ENCODE assay signal across 1 cellular context in the genomic region with DNA sequence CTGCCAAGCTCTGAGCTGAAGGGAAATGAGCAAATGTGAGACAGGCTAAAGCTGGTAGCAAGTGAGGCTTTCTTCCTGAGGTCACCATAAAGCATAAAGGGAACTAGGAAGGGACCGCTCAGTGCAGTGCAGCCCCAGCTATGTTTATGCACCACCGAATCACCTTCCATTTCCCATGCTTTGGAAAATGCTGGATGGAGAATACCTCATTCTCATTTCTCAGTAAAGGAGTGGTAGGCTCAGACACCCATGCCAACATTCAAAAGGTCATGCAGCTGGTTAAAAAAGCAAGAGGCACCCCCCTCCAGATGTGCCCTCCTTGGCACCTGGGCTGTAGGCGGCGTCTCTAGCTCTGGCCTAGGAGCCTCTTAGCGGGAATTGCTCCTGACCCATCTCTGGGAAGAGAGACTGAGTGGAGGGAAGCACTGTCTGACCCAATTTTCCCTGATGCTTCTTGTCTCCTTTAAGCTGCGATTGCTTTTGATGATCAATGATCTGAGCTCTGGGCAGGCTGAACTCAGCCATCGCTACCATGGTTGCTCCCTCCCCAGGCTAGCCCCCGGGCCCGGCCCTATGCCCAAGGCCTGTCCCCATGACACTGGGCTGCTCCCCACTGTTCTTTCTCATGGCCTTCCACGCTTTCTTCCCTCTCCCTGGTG.
TF ChIP-seq lines count a peak whose summit lies in the region.

No MANE protein-coding gene starts in this region.

TF ChIP-seq in GM23338, 12 proteins besides CTCF, POLR2A, EP300 and RAD21 (continued from another document):
- TF ChIP-seq, protein P1, sequence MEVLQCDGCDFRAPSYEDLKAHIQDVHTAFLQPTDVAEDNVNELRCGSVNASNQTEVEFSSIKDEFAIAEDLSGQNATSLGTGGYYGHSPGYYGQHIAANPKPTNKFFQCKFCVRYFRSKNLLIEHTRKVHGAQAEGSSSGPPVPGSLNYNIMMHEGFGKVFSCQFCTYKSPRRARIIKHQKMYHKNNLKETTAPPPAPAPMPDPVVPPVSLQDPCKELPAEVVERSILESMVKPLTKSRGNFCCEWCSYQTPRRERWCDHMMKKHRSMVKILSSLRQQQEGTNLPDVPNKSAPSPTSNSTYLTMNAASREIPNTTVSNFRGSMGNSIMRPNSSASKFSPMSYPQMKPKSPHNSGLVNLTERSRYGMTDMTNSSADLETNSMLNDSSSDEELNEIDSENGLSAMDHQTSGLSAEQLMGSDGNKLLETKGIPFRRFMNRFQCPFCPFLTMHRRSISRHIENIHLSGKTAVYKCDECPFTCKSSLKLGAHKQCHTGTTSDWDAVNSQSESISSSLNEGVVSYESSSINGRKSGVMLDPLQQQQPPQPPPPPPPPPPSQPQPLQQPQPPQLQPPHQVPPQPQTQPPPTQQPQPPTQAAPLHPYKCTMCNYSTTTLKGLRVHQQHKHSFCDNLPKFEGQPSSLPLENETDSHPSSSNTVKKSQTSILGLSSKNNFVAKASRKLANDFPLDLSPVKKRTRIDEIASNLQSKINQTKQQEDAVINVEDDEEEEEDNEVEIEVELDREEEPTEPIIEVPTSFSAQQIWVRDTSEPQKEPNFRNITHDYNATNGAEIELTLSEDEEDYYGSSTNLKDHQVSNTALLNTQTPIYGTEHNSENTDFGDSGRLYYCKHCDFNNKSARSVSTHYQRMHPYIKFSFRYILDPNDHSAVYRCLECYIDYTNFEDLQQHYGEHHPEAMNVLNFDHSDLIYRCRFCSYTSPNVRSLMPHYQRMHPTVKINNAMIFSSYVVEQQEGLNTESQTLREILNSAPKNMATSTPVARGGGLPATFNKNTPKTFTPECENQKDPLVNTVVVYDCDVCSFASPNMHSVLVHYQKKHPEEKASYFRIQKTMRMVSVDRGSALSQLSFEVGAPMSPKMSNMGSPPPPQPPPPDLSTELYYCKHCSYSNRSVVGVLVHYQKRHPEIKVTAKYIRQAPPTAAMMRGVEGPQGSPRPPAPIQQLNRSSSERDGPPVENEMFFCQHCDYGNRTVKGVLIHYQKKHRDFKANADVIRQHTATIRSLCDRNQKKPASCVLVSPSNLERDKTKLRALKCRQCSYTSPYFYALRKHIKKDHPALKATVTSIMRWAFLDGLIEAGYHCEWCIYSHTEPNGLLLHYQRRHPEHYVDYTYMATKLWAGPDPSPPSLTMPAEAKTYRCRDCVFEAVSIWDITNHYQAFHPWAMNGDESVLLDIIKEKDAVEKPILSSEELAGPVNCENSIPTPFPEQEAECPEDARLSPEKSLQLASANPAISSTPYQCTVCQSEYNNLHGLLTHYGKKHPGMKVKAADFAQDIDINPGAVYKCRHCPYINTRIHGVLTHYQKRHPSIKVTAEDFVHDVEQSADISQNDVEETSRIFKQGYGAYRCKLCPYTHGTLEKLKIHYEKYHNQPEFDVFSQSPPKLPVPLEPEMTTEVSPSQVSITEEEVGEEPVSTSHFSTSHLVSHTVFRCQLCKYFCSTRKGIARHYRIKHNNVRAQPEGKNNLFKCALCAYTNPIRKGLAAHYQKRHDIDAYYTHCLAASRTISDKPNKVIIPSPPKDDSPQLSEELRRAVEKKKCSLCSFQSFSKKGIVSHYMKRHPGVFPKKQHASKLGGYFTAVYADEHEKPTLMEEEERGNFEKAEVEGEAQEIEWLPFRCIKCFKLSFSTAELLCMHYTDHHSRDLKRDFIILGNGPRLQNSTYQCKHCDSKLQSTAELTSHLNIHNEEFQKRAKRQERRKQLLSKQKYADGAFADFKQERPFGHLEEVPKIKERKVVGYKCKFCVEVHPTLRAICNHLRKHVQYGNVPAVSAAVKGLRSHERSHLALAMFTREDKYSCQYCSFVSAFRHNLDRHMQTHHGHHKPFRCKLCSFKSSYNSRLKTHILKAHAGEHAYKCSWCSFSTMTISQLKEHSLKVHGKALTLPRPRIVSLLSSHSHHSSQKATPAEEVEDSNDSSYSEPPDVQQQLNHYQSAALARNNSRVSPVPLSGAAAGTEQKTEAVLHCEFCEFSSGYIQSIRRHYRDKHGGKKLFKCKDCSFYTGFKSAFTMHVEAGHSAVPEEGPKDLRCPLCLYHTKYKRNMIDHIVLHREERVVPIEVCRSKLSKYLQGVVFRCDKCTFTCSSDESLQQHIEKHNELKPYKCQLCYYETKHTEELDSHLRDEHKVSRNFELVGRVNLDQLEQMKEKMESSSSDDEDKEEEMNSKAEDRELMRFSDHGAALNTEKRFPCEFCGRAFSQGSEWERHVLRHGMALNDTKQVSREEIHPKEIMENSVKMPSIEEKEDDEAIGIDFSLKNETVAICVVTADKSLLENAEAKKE (CRISPR knock-in tag; IDR thresholded peaks at IDR 0.05): no peak
- no peak for TF ChIP-seq JUNB (IDR thresholded peaks at IDR 0.05; ENCODE audit: unreplicated experiment)
